8 cellular contexts compared by ENCODE assay signal in genomic region chr5:151126199-151126645, GRCh38. TPM values are rescaled to one million over a fixed set of nuclear protein-coding genes. Genes with fewer than 3 reads are reported as not detected.
DNase-seq lines count a peak whose midpoint lies in the region; ATAC-seq lines count a peak whose summit lies in the region.

No MANE protein-coding gene starts in this region.

- H3K9me3 Mint-ChIP-seq in memory B cell: no peaks in the 10 kb centered on the region

- no peak for ATAC-seq in memory B cell (ENCODE audit: low read depth)
- no peak for ATAC-seq in GM21576 (IDR thresholded peaks at IDR 0.05; ENCODE audit: unreplicated experiment)

- H3K27ac Mint-ChIP-seq in memory B cell: peak overlapping the region; percentile 90

- H3K4me3 Mint-ChIP-seq in memory B cell: no peak overlapping the region

- H3K36me3 Mint-ChIP-seq in memory B cell: peaks cover 42% of the 10 kb centered on the region

- DNase-seq in DMS53 (lab: John Stamatoyannopoulos, UW) (peak; percentile 80), HCEC 1CT (peak; percentile 69), NCI-H460 (ENCODE audit: extremely low read depth, low read depth) (peak; percentile 65), memory B cell (ENCODE audit: low spot score in 2 of 2) (peak; percentile 50 to 61)
- peak; percentile 60 to 63 for DNase-seq in activated CD4-positive, alpha-beta T cell treated with anti-CD3 and anti-CD28 coated beads, Interleukin-2, amount 50 U/mL, for 4 hours
- peak; percentile 63 for DNase-seq in effector CD4-positive, alpha-beta T cell
- peak; percentile 43 to 44 for DNase-seq in stimulated activated CD8-positive, alpha-beta memory T cell treated with anti-CD3 and anti-CD28 coated beads, Interleukin-15, amount 100 ng/mL, for 48 hours (ENCODE audit: low read depth in 2 of 2)

- H3K27me3 Mint-ChIP-seq in memory B cell: no peaks in the 10 kb centered on the region

- H3K4me1 Mint-ChIP-seq in memory B cell: peaks cover 37% of the 10 kb centered on the region

RNA-seq across cellular contexts. Expression of gene ANXA6, which starts 31.4 kb away (rescaled TPM):
- 26.0 and 30.6 TPM in 2 replicates for total RNA-seq in NCI-H460 (2014; rRNA removed; shearing (Covaris generic))
- 69.5 and 69.6 TPM in 2 replicates for polyA plus RNA-seq in NCI-H460 (2014; cell fraction: nucleus; rRNA removed)

RNA-seq across cellular contexts. Expression of gene TNIP1, which starts 45.4 kb away (rescaled TPM):
- 44.0 and 48.3 TPM in 2 replicates for total RNA-seq in NCI-H460 (2014; rRNA removed; shearing (Covaris generic))
- 37.1 and 37.9 TPM in 2 replicates for polyA plus RNA-seq in NCI-H460 (2014; cell fraction: nucleus; rRNA removed)
